ENCODE assay signal across 17 cellular contexts in the genomic region with DNA sequence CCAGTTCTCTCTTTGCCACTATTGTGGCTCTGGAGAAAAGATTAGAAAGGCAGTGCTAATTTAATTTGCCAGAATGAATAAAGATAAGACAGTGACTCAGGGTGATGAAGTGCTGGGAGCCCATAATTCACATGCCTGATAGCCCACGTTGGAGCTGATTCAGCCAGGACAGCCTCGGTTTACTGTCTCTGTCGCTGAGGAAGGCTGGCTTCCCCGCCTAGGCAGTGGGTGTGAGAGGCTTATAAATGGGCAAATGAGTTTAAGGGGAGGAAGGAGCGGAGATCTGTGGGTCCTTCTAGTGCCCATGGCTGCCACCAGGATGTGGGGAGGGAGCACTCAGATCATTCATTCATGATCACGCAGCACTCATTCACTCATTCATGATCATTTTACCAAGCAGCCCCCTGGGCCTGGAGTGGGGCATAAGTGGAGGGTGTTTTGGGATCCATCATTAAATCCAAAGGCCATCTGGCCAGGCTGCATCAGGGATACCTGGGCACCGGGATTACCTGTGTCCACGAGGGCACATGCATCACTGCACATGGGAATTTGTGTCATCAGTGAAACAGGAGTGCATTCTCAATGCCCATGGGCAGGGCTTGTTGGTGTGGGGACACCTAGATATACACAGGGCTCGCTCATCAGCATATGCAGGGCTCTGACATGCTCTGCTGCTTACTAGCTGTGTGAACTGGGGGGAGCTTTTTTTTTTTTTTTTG.
DNase-seq lines count a peak whose midpoint lies in the region; TF ChIP-seq lines count a peak whose summit lies in the region.
"Had no signal": no experiment of that assay in that cellular context is flagged by ENCODE, and none has a peak within 500 bp of the region (broad histone marks: within the 10 kb centered on the region; RNA-seq: fewer than 3 reads in every experiment).

No MANE protein-coding gene starts in this region.

- TF ChIP-seq CTCF in neural progenitor cell (IDR thresholded peaks at IDR 0.05) = no peak
- TF ChIP-seq CTCF in endothelial cell (IDR thresholded peaks at IDR 0.05; ENCODE audit: unreplicated experiment) = no peak

- H4K20me1 ChIP-seq in GM23248 (ENCODE audit: insufficient read depth) (no peaks in the 10 kb centered on the region), neural progenitor cell (ENCODE audit: low read depth) (no peaks in the 10 kb centered on the region)

- peaks cover 7% of the 10 kb centered on the region for H3K27me3 Mint-ChIP-seq in neural progenitor cell (ENCODE audit: insufficient read depth, low read depth)
- H3K27me3 Mint-ChIP-seq in endothelial cell (ENCODE audit: unreplicated experiment) = peaks cover 8% of the 10 kb centered on the region

- H3K27ac ChIP-seq in GM23248 = no peak overlapping the region
- H3K27ac ChIP-seq in neural progenitor cell = no peak overlapping the region
- H3K27ac ChIP-seq: esophagus squamous epithelium had no signal

- in situ Hi-C loops in GM23248 (cut with MboI) = no loop called here

- H3K9me3 ChIP-seq in GM23248 (ENCODE audit: low read depth) (no peaks in the 10 kb centered on the region), neural progenitor cell (ENCODE audit: low read depth) (no peaks in the 10 kb centered on the region)
- H3K9me3 ChIP-seq: esophagus squamous epithelium had no signal

- H3K4me1 Mint-ChIP-seq in neural progenitor cell = peaks cover 22% of the 10 kb centered on the region
- H3K4me1 Mint-ChIP-seq in endothelial cell (ENCODE audit: unreplicated experiment) = no peaks in the 10 kb centered on the region

- H3K36me3 ChIP-seq in GM23248 (ENCODE audit: low read depth) (no peaks in the 10 kb centered on the region), neural progenitor cell (no peaks in the 10 kb centered on the region)
- H3K36me3 ChIP-seq: esophagus squamous epithelium had no signal

- peak; percentile 78 for DNase-seq in A172 (ENCODE audit: low spot score)
- DNase-seq in GM23248 = peak; percentile 50
- peak; percentile 46 for DNase-seq in astrocyte of the hippocampus (ENCODE audit: low read depth, low spot score)
- no peak for DNase-seq in neural progenitor cell (ENCODE audit: low spot score)
- no peak for DNase-seq in HEK293T (ENCODE audit: extremely low spot score)
- no peak for DNase-seq in SKM-1 (lab: John Stamatoyannopoulos, UW; ENCODE audit: unreplicated experiment)
- DNase-seq in stimulated activated CD4-positive, alpha-beta T cell treated with anti-CD3 and anti-CD28 coated beads, Interleukin-2, amount 100 ng/mL, for 24 hours = no peak
- no peak for DNase-seq in endothelial cell (ENCODE audit: low spot score)
- DNase-seq: activated CD4-positive, CD25-positive, alpha-beta regulatory T cell; anterior cingulate cortex; DMS 273 treated with DMSO at 0.1 percent for 48 hours; esophagus squamous epithelium; KBM-7; NCI-H1436 treated with DMSO at 0.1 percent for 48 hours; NCI-H446; small intestine had no signal

- H2AFZ ChIP-seq in GM23248 (no peak overlapping the region), neural progenitor cell (replicated peaks) (no peak overlapping the region)

- H3K4me2 ChIP-seq in GM23248 (ENCODE audit: unreplicated experiment) = no peak overlapping the region
- no peak overlapping the region for H3K4me2 ChIP-seq in neural progenitor cell

- H3K9me3 Mint-ChIP-seq in neural progenitor cell = no peaks in the 10 kb centered on the region
- H3K9me3 Mint-ChIP-seq in endothelial cell (ENCODE audit: unreplicated experiment) = no peaks in the 10 kb centered on the region
- H3K9me3 Mint-ChIP-seq: dendritic cell treated with granulocyte-macrophage colony-stimulating factor and Interleukin-4, amounts not matched to agents 40 ng/mL and 50 ng/mL, for 4 days had no signal

- POLR2A ChIA-PET in HEK293T (lab: Yijun Ruan, JAX) = no interaction called here

- H3K27me3 ChIP-seq in GM23248 (replicated peaks; ENCODE audit: insufficient read depth) (peaks cover 4% of the 10 kb centered on the region), neural progenitor cell (no peaks in the 10 kb centered on the region)

- no peaks in the 10 kb centered on the region for H3K79me2 ChIP-seq in GM23248 (ENCODE audit: insufficient read depth)
- no peaks in the 10 kb centered on the region for H3K79me2 ChIP-seq in neural progenitor cell (ENCODE audit: low read depth)

- H3K4me3 ChIP-seq in GM23248 (no peak overlapping the region), neural progenitor cell (no peak overlapping the region)
- H3K4me3 ChIP-seq: esophagus squamous epithelium had no signal

- CTCF ChIA-PET in HEK293T (lab: Yijun Ruan, JAX) = interaction anchor here (0.6 to 1.0 kb wide), 2 partner anchors 11 to 95 kb away, joined by 3 read pairs; no protein-coding TSS in a partner anchor

- H3K4me1 ChIP-seq in GM23248 (ENCODE audit: insufficient read depth) (peaks cover 9% of the 10 kb centered on the region), neural progenitor cell (peaks cover 7% of the 10 kb centered on the region)
- H3K4me1 ChIP-seq: esophagus squamous epithelium had no signal

- 53% methylated on average over 8 to 9 of the region's 9 CpGs for WGBS in GM23248 (ENCODE audit: low coverage in 1 of 2, low lambda C conversion rate in 2 of 2, missing lambda C conversion rate in 2 of 2), 2 experiments

- H3K36me3 Mint-ChIP-seq in neural progenitor cell = no peaks in the 10 kb centered on the region
- H3K36me3 Mint-ChIP-seq in endothelial cell (ENCODE audit: low read depth, unreplicated experiment) = no peaks in the 10 kb centered on the region

- H3K9me2 ChIP-seq in GM23248 (ENCODE audit: insufficient read depth) = no peaks in the 10 kb centered on the region

- no peak overlapping the region for H3K4me3 Mint-ChIP-seq in neural progenitor cell
- H3K4me3 Mint-ChIP-seq in endothelial cell (ENCODE audit: unreplicated experiment) = no peak overlapping the region
- H3K4me3 Mint-ChIP-seq: dendritic cell treated with granulocyte-macrophage colony-stimulating factor and Interleukin-4, amounts not matched to agents 40 ng/mL and 50 ng/mL, for 4 days had no signal

- H3F3A ChIP-seq in GM23248 (ENCODE audit: insufficient read depth) (no peaks in the 10 kb centered on the region), neural progenitor cell (ENCODE audit: low read depth) (no peaks in the 10 kb centered on the region)

- H3K9ac ChIP-seq in GM23248 = no peak overlapping the region
- H3K9ac ChIP-seq in neural progenitor cell = no peak overlapping the region

- H3K27ac Mint-ChIP-seq in neural progenitor cell (peak overlapping the region; percentile 69), endothelial cell (ENCODE audit: unreplicated experiment) (no peak overlapping the region)
- H3K27ac Mint-ChIP-seq: dendritic cell treated with granulocyte-macrophage colony-stimulating factor and Interleukin-4, amounts not matched to agents 40 ng/mL and 50 ng/mL, for 4 days had no signal

TF ChIP-seq in HEK293T, 16 proteins besides CTCF, POLR2A, EP300 and RAD21:
- TF ChIP-seq FOXA1 (IDR thresholded peaks at IDR 0.05) = no peak
- TF ChIP-seq LEF1 (IDR thresholded peaks at IDR 0.05; ENCODE audit: borderline replicate concordance) = no peak
- no peak for TF ChIP-seq ELF4 (IDR thresholded peaks at IDR 0.05)
- no peak for TF ChIP-seq HDGF (IDR thresholded peaks at IDR 0.05; ENCODE audit: borderline replicate concordance)
- TF ChIP-seq SP1 (IDR thresholded peaks at IDR 0.05) = no peak
- TF ChIP-seq BHLHE40 (IDR thresholded peaks at IDR 0.05; ENCODE audit: borderline replicate concordance) = no peak
- no peak for TF ChIP-seq L3MBTL2 (conservative IDR thresholded peaks at IDR 0.05)
- TF ChIP-seq FOXK2 (IDR thresholded peaks at IDR 0.05) = no peak
- no peak for TF ChIP-seq TARDBP (IDR thresholded peaks at IDR 0.05)
- TF ChIP-seq FOXM1 (IDR thresholded peaks at IDR 0.05; ENCODE audit: borderline replicate concordance) = no peak
- no peak for TF ChIP-seq SUZ12 (IDR thresholded peaks at IDR 0.05)
- TF ChIP-seq ZNF384 (IDR thresholded peaks at IDR 0.05) = no peak
- no peak for TF ChIP-seq NFRKB (IDR thresholded peaks at IDR 0.05)

Comparison
In these comparisons a context has a peak if more than half of its experiments do, and no peak if none do; other contexts are left out.
1. DNase-seq: peak in A172 (single experiment), GM23248 (single experiment) and astrocyte of the hippocampus (single experiment); none in neural progenitor cell (single experiment), HEK293T (single experiment), SKM-1 (single experiment), stimulated activated CD4-positive, alpha-beta T cell treated with anti-CD3 and anti-CD28 coated beads, Interleukin-2, amount 100 ng/mL, for 24 hours (0 of 2) and endothelial cell (single experiment).